ENCODE assay signal across 1 cellular context in genomic region chr9:98536542-98537173, GRCh38.
TF ChIP-seq lines count a peak whose summit lies in the region.

No MANE protein-coding gene starts in this region.

TF ChIP-seq in K562, 482 proteins besides CTCF, POLR2A, EP300 and RAD21 (continued from another document and continues in another):
- TF ChIP-seq ZEB2 (IDR thresholded peaks at IDR 0.05) (no peak), NFIC (IDR thresholded peaks at IDR 0.05) (peak; percentile 94), RAD51 (IDR thresholded peaks at IDR 0.05; ENCODE audit: borderline replicate concordance, low read depth) (no peak), RBBP5 (IDR thresholded peaks at IDR 0.05; ENCODE audit: borderline replicate concordance, insufficient read depth, low read length, poor library complexity, severe bottlenecking) (no peak), MGA (IDR thresholded peaks at IDR 0.05) (no peak; the same call in 1 of the 2 replicates), CAMTA2 (CRISPR knock-in tag; conservative IDR thresholded peaks at IDR 0.05) (no peak), ZNF764 (CRISPR knock-in tag; IDR thresholded peaks at IDR 0.05; ENCODE audit: low read depth) (no peak), CBX8 (IDR thresholded peaks at IDR 0.05; ENCODE audit: borderline replicate concordance, extremely low read depth, low read depth, low read length, poor library complexity, severe bottlenecking) (no peak), CTBP1 (IDR thresholded peaks at IDR 0.05; ENCODE audit: borderline replicate concordance) (peak; percentile 50; the same call in 1 of the 2 replicates), CREB1 (IDR thresholded peaks at IDR 0.05) (no peak), CREB1 (CRISPR knock-in tag; IDR thresholded peaks at IDR 0.05) (peak; percentile 25; the same call in 1 of the 2 replicates), ILK (tag; IDR thresholded peaks at IDR 0.05; ENCODE audit: borderline replicate concordance, low read depth) (no peak), THRAP3 (IDR thresholded peaks at IDR 0.05; ENCODE audit: borderline replicate concordance) (no peak), GTF2E2 (tag; IDR thresholded peaks at IDR 0.05) (no peak), MYC (IDR thresholded peaks at IDR 0.05; ENCODE audit: low read depth, low read length) (0 out of 2 replicates have a peak, but pooled peaks have one; percentile 34), MYC (CRISPR knock-in tag; IDR thresholded peaks at IDR 0.05; ENCODE audit: borderline replicate concordance, low read depth) (no peak), ZNF143 (CRISPR knock-in tag; IDR thresholded peaks at IDR 0.05) (no peak), ZNF639 (CRISPR knock-in tag; conservative IDR thresholded peaks at IDR 0.05 in 1 of 2, IDR thresholded peaks at IDR 0.05 in 1 of 2) (no peak), CBFA2T3 (IDR thresholded peaks at IDR 0.05) (no peak), RBM14 (IDR thresholded peaks at IDR 0.05; ENCODE audit: borderline replicate concordance, insufficient read depth, low read depth, low read length) (no peak), CTCFL (IDR thresholded peaks at IDR 0.05; ENCODE audit: borderline replicate concordance, insufficient read depth, low read depth, low read length, poor library complexity, severe bottlenecking) (peak; percentile 41), ZNF717 (CRISPR knock-in tag; IDR thresholded peaks at IDR 0.05) (no peak), YY1 (IDR thresholded peaks at IDR 0.05; ENCODE audit: borderline replicate concordance in 1 of 3, control insufficient read depth in 1 of 3, extremely low read depth in 1 of 3, insufficient read depth in 3 of 3, insufficient read length in 1 of 3, insufficient replicate concordance in 2 of 3, low read depth in 1 of 3, low read length in 2 of 3) (no peak), CREBBP (IDR thresholded peaks at IDR 0.05; ENCODE audit: low read depth, low read length) (no peak), HNRNPLL (IDR thresholded peaks at IDR 0.05; ENCODE audit: low read depth, low read length, poor library complexity, severe bottlenecking) (peak; percentile 63), POLR3G (IDR thresholded peaks at IDR 0.05; ENCODE audit: extremely low read depth, insufficient read length, insufficient replicate concordance) (no peak), POLR2H (tag; IDR thresholded peaks at IDR 0.05; ENCODE audit: low read depth) (no peak), ZNF318 (IDR thresholded peaks at IDR 0.05; ENCODE audit: borderline replicate concordance in 1 of 2, low read depth in 1 of 2) (no peak), JUN (IDR thresholded peaks at IDR 0.05; ENCODE audit: borderline replicate concordance, low read depth, low read length) (no peak), JUN (CRISPR knock-in tag; IDR thresholded peaks at IDR 0.05; ENCODE audit: borderline replicate concordance) (no peak), HMG20B (CRISPR knock-in tag; IDR thresholded peaks at IDR 0.05) (no peak), HLTF (IDR thresholded peaks at IDR 0.05) (no peak), NELFE (IDR thresholded peaks at IDR 0.05; ENCODE audit: insufficient read depth, insufficient read length) (no peak), THAP7 (CRISPR knock-in tag; IDR thresholded peaks at IDR 0.05) (no peak), SMARCA4 (IDR thresholded peaks at IDR 0.05) (no peak)
